10 cellular contexts compared by ENCODE assay signal in the genomic region with DNA sequence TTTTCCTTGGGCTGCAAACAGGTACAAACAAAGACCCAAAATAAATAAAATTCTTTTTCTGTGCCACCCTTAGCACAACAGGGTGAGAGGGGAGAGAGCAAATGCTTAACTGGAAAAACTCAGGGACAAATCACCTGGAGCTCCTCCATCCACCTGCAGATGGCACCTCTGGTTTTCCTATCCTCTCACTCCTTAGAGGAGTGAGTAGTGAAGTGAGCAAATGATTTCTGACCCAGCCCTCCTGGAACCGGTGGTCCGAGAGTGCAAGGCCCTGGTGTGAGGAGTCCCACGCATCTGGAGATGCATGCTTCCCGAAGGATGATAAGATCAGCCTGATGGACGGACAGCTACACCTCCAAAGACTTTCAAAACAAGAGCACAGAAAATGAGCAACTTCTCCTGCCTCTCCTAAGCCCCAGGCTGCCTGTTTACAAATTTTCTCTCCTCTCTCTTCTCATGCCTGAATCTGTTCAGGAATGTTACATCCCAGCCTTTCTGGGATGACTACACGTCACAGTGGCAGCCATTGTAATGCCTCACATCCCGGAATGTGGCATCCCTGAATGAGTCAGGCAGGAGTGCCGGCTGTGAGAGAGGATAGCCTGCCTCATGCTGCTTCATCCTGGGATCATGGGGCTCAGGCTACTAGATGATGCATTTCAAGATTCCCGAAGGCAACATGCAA.
DNase-seq lines count a peak whose midpoint lies in the region; ATAC-seq and TF ChIP-seq lines count a peak whose summit lies in the region.
"Had no signal": no experiment of that assay in that cellular context is flagged by ENCODE, and none has a peak within 500 bp of the region (broad histone marks: within the 10 kb centered on the region; RNA-seq: fewer than 3 reads in every experiment).

No MANE protein-coding gene starts in this region.

- H3K9me3 ChIP-seq in heart left ventricle = no peaks in the 10 kb centered on the region
- no peaks in the 10 kb centered on the region for H3K9me3 ChIP-seq in right atrium auricular region
- H3K9me3 ChIP-seq in upper lobe of left lung = no peaks in the 10 kb centered on the region

- intact Hi-C loops in heart left ventricle (cut with DNase I) = loop anchor here in 1 of 10 donors (5.0 kb wide), 1 partner anchor 84 kb away; no protein-coding TSS in a partner anchor

- TF ChIP-seq POLR2A in heart left ventricle (IDR thresholded peaks at IDR 0.05) (no peak), upper lobe of left lung (IDR thresholded peaks at IDR 0.05) (no peak)

- H3K4me3 ChIP-seq in heart left ventricle = no peak overlapping the region
- no peak overlapping the region for H3K4me3 ChIP-seq in right atrium auricular region
- H3K4me3 ChIP-seq in astrocyte of the cerebellum (ENCODE audit: low read depth, low read length) = no peak overlapping the region
- H3K4me3 ChIP-seq in upper lobe of left lung = no peak overlapping the region

- H3K27ac ChIP-seq in heart left ventricle = peak overlapping the region in 1 of 12 donors; percentile 33
- no peak overlapping the region for H3K27ac ChIP-seq in right atrium auricular region
- H3K27ac ChIP-seq in upper lobe of left lung = peak overlapping the region; percentile 55 to 80 (median 74)

- H3K27me3 ChIP-seq in heart left ventricle (no peaks in the 10 kb centered on the region), right atrium auricular region (no peaks in the 10 kb centered on the region), upper lobe of left lung (no peaks in the 10 kb centered on the region)

- H3K36me3 ChIP-seq in heart left ventricle (no peaks in the 10 kb centered on the region), right atrium auricular region (no peaks in the 10 kb centered on the region), upper lobe of left lung (no peaks in the 10 kb centered on the region)

- in situ Hi-C loops in astrocyte of the cerebellum (cut with HindIII; ENCODE audit: low sequenced_read_pairs) = loop anchor here (5.0 kb wide), 1 partner anchor 84 kb away; no protein-coding TSS in a partner anchor

- WGBS in heart left ventricle, 4 donors = 56 to 65% (median 61%) methylated on average over 9 of the region's 9 CpGs
- WGBS in upper lobe of left lung, 2 donors = 77% methylated on average over 9 of the region's 9 CpGs

- TF ChIP-seq CTCF in heart left ventricle (IDR thresholded peaks at IDR 0.05) = peak in 7 of 12 donors; percentile 10 to 25 (median 15)
- TF ChIP-seq CTCF in right atrium auricular region (IDR thresholded peaks at IDR 0.05) = peak in 1 of 2 donors; percentile 25
- peak; percentile 46 for TF ChIP-seq CTCF in astrocyte of the cerebellum (IDR thresholded peaks at IDR 0.05; ENCODE audit: low read depth, low read length, missing control alignments)
- peak in 4 of 6 experiments; percentile 6 to 32 (median 30) for TF ChIP-seq CTCF in upper lobe of left lung (IDR thresholded peaks at IDR 0.05)

- TF ChIP-seq EP300 in upper lobe of left lung (IDR thresholded peaks at IDR 0.05) = no peak

- peaks cover 0 to 25% (median 11%) of the 10 kb centered on the region in 12 donors for H3K4me1 ChIP-seq in heart left ventricle
- H3K4me1 ChIP-seq in right atrium auricular region = peaks cover 0 to 23% of the 10 kb centered on the region in 2 donors
- peaks cover 55 to 69% (median 60%) of the 10 kb centered on the region in 4 donors for H3K4me1 ChIP-seq in upper lobe of left lung

- no peak for DNase-seq in heart left ventricle
- no peak for DNase-seq in right atrium auricular region (ENCODE audit: low spot score)
- peak; percentile 85 for DNase-seq in astrocyte of the cerebellum (ENCODE audit: low read depth)
- DNase-seq in iPS-NIHi7 (ENCODE audit: extremely low spot score) = peak; percentile 83
- DNase-seq in upper lobe of left lung = no peak
- DNase-seq: activated CD4-positive, alpha-beta memory T cell treated with anti-CD3 and anti-CD28 coated beads, Interleukin-2, amount 10 ng/mL, durations not matched to agents 7 days and 5 days; CD4-positive, CD25-positive, alpha-beta regulatory T cell had no signal

- ATAC-seq in heart left ventricle (peak in 2 of 4 donors; percentile 27 to 37), upper lobe of left lung (ENCODE audit: low FRiP score in 2 of 2) (peak in 1 of 2 donors; percentile 32), HG03196 (IDR thresholded peaks at IDR 0.05; ENCODE audit: unreplicated experiment) (no peak), HG02852 (IDR thresholded peaks at IDR 0.05; ENCODE audit: unreplicated experiment) (no peak), HG03521 (IDR thresholded peaks at IDR 0.05; ENCODE audit: unreplicated experiment) (no peak)

Comparison
In these comparisons a context has a peak if more than half of its experiments do, and no peak if none do; other contexts are left out.
1. DNase-seq: peak in astrocyte of the cerebellum (single experiment) and iPS-NIHi7 (single experiment); none in heart left ventricle (0 of 5), right atrium auricular region (single experiment) and upper lobe of left lung (0 of 2).
2. H3K27ac ChIP-seq: peak in upper lobe of left lung (4 of 4); none in right atrium auricular region (0 of 2).